8 cellular contexts compared by ENCODE assay signal in genomic region chr14:24095196-24096068, GRCh38. TPM values are rescaled to one million over a fixed set of nuclear protein-coding genes. Genes with fewer than 3 reads are reported as not detected.
DNase-seq lines count a peak whose midpoint lies in the region; ATAC-seq and TF ChIP-seq lines count a peak whose summit lies in the region.

No MANE protein-coding gene starts in this region.

- no peaks in the 10 kb centered on the region for H3K27me3 Mint-ChIP-seq in T-helper 1 cell treated with Interleukin-12 subunit alpha and Interleukin-12 subunit beta and Interleukin-4 antibody, amounts not matched to agents 30 μg/mL and 1 μg/mL, for 36 hours (ENCODE audit: low read depth)

- peak overlapping the region; percentile 97 for H3K27ac Mint-ChIP-seq in T-helper 1 cell treated with Interleukin-12 subunit alpha and Interleukin-12 subunit beta and Interleukin-4 antibody, amounts not matched to agents 30 μg/mL and 1 μg/mL, for 36 hours
- peak overlapping the region; percentile 98 for H3K27ac Mint-ChIP-seq in stimulated activated effector memory CD8-positive, alpha-beta T cell treated with anti-CD3 and anti-CD28 coated beads, Interleukin-12 subunit alpha, Interleukin-12 subunit beta, amount 100 ng/mL, for 72 hours

- intact Hi-C loops in colonic mucosa (cut with DNase I) (no loop called here), lower lobe of right lung (cut with DNase I) (no loop called here)

- H3K27ac ChIP-seq in HUES64 (ENCODE audit: low read depth, low read length) (no peak overlapping the region), colonic mucosa (peak overlapping the region; percentile 99), lower lobe of right lung (peak overlapping the region; percentile 98)

- peaks cover 14% of the 10 kb centered on the region for H3K4me1 ChIP-seq in HUES64 (ENCODE audit: insufficient read depth, low read length)
- H3K4me1 ChIP-seq in colonic mucosa = peaks cover 8% of the 10 kb centered on the region
- H3K4me1 ChIP-seq in lower lobe of right lung = peaks cover 31% of the 10 kb centered on the region

- no peaks in the 10 kb centered on the region for H3K9me3 Mint-ChIP-seq in T-helper 1 cell treated with Interleukin-12 subunit alpha and Interleukin-12 subunit beta and Interleukin-4 antibody, amounts not matched to agents 30 μg/mL and 1 μg/mL, for 36 hours
- no peaks in the 10 kb centered on the region for H3K9me3 Mint-ChIP-seq in stimulated activated effector memory CD8-positive, alpha-beta T cell treated with anti-CD3 and anti-CD28 coated beads, Interleukin-12 subunit alpha, Interleukin-12 subunit beta, amount 100 ng/mL, for 72 hours

- 44% methylated on average over 13 of the region's 13 CpGs for WGBS in HUES64

- H3K36me3 Mint-ChIP-seq in T-helper 1 cell treated with Interleukin-12 subunit alpha and Interleukin-12 subunit beta and Interleukin-4 antibody, amounts not matched to agents 30 μg/mL and 1 μg/mL, for 36 hours (ENCODE audit: low read depth) = peaks cover 22% of the 10 kb centered on the region
- peaks cover 62% of the 10 kb centered on the region for H3K36me3 Mint-ChIP-seq in stimulated activated effector memory CD8-positive, alpha-beta T cell treated with anti-CD3 and anti-CD28 coated beads, Interleukin-12 subunit alpha, Interleukin-12 subunit beta, amount 100 ng/mL, for 72 hours

- peak overlapping the region; percentile 99 for H3K4me3 Mint-ChIP-seq in T-helper 1 cell treated with Interleukin-12 subunit alpha and Interleukin-12 subunit beta and Interleukin-4 antibody, amounts not matched to agents 30 μg/mL and 1 μg/mL, for 36 hours
- H3K4me3 Mint-ChIP-seq in stimulated activated effector memory CD8-positive, alpha-beta T cell treated with anti-CD3 and anti-CD28 coated beads, Interleukin-12 subunit alpha, Interleukin-12 subunit beta, amount 100 ng/mL, for 72 hours = peak overlapping the region; percentile 95

- TF ChIP-seq CTCF in colonic mucosa (IDR thresholded peaks at IDR 0.05) = no peak
- no peak for TF ChIP-seq CTCF in lower lobe of right lung (IDR thresholded peaks at IDR 0.05)

- ATAC-seq in GM21526 (IDR thresholded peaks at IDR 0.05; ENCODE audit: low FRiP score, unreplicated experiment) (peak; percentile 45), lower lobe of right lung (peak; percentile 7 to 25)
- ATAC-seq in stimulated activated effector memory CD8-positive, alpha-beta T cell treated with anti-CD3 and anti-CD28 coated beads, Interleukin-12 subunit alpha, Interleukin-12 subunit beta, amount 100 ng/mL, for 72 hours = peak; percentile 78

- peaks cover 6% of the 10 kb centered on the region for H3K27me3 ChIP-seq in HUES64 (ENCODE audit: insufficient read depth, low read length)
- no peaks in the 10 kb centered on the region for H3K27me3 ChIP-seq in colonic mucosa
- no peaks in the 10 kb centered on the region for H3K27me3 ChIP-seq in lower lobe of right lung (ENCODE audit: low read depth)

- DNase-seq in GM04504 (ENCODE audit: low read depth) (peak; percentile 45), colonic mucosa (peak; percentile 96), lower lobe of right lung (peak; percentile 82), DMS153 treated with DMSO at 0.1 percent for 48 hours (lab: John Stamatoyannopoulos, UW; ENCODE audit: unreplicated experiment) (no peak)
- DNase-seq in stimulated activated effector memory CD8-positive, alpha-beta T cell treated with anti-CD3 and anti-CD28 coated beads, Interleukin-12 subunit alpha, Interleukin-12 subunit beta, amount 100 ng/mL, for 72 hours (ENCODE audit: low spot score in 2 of 2) = peak; percentile 46 to 87

- H3K4me3 ChIP-seq in HUES64 (ENCODE audit: low read length) (peak overlapping the region; percentile 80), colonic mucosa (peak overlapping the region; percentile 97), lower lobe of right lung (peak overlapping the region; percentile 94)

- peaks cover 20% of the 10 kb centered on the region for H3K4me1 Mint-ChIP-seq in T-helper 1 cell treated with Interleukin-12 subunit alpha and Interleukin-12 subunit beta and Interleukin-4 antibody, amounts not matched to agents 30 μg/mL and 1 μg/mL, for 36 hours (ENCODE audit: low read depth)
- peaks cover 37% of the 10 kb centered on the region for H3K4me1 Mint-ChIP-seq in stimulated activated effector memory CD8-positive, alpha-beta T cell treated with anti-CD3 and anti-CD28 coated beads, Interleukin-12 subunit alpha, Interleukin-12 subunit beta, amount 100 ng/mL, for 72 hours

- peak overlapping the region; percentile 89 for H3K9ac ChIP-seq in HUES64 (ENCODE audit: low read depth, low read length)
- peak overlapping the region; percentile 98 to 100 for H3K9ac ChIP-seq in colonic mucosa (ENCODE audit: low read depth in 2 of 2, low read length in 2 of 2)

- peaks cover 27% of the 10 kb centered on the region for H3K36me3 ChIP-seq in HUES64 (ENCODE audit: insufficient read depth, low read length)
- H3K36me3 ChIP-seq in colonic mucosa = peaks cover 10% of the 10 kb centered on the region
- peaks cover 27% of the 10 kb centered on the region for H3K36me3 ChIP-seq in lower lobe of right lung

- H3K9me3 ChIP-seq in HUES64 (ENCODE audit: insufficient read depth, low read depth, low read length) (no peaks in the 10 kb centered on the region), colonic mucosa (no peaks in the 10 kb centered on the region), lower lobe of right lung (no peaks in the 10 kb centered on the region)

RNA-seq across cellular contexts. Expression of gene PCK2, which starts 1.3 kb away (rescaled TPM):
- polyA plus RNA-seq in HUES64 (2013, experiment 1 of 2) = 18.8 TPM
- polyA plus RNA-seq in HUES64 (2013, experiment 2 of 2) = 24.5 TPM
- 100 to 1,000 TPM; 133 to 173 TPM for total RNA-seq in colonic mucosa
- total RNA-seq in lower lobe of right lung = 42.8 TPM

RNA-seq across cellular contexts. Expression of gene DCAF11, which starts 19.1 kb away (rescaled TPM):
- 36.6 TPM for polyA plus RNA-seq in HUES64 (2013, experiment 1 of 2)
- 41.0 TPM for polyA plus RNA-seq in HUES64 (2013, experiment 2 of 2)
- 100 to 1,000 TPM in 1 of 2 donors, 10 to 100 TPM in 1; 89.2 to 106 TPM for total RNA-seq in colonic mucosa
- 64.9 TPM for total RNA-seq in lower lobe of right lung

RNA-seq across cellular contexts. Expression of gene NRL, which starts 19.3 kb away (rescaled TPM):
- polyA plus RNA-seq in HUES64 (2013, experiment 1 of 2) = 1.2 TPM
- polyA plus RNA-seq in HUES64 (2013, experiment 2 of 2) = 0.63 TPM
- 1 to 10 TPM in 1 of 2 donors, under 1 TPM in 1; 0.88 to 2.7 TPM for total RNA-seq in colonic mucosa
- total RNA-seq in lower lobe of right lung = 2.0 TPM

RNA-seq across cellular contexts. Expression of gene CPNE6, which starts 24.1 kb away (rescaled TPM):
- polyA plus RNA-seq in HUES64 (2013, experiment 1 of 2) = not detected
- polyA plus RNA-seq in HUES64 (2013, experiment 2 of 2) = not detected
- total RNA-seq in colonic mucosa (under 1 TPM in 1 of 2 donors, not detected in 1; 0.45 TPM), lower lobe of right lung (not detected)

RNA-seq across cellular contexts. Expression of gene FITM1, which starts 35.0 kb away (rescaled TPM):
- polyA plus RNA-seq in HUES64 (2013, experiment 1 of 2) = not detected
- not detected for polyA plus RNA-seq in HUES64 (2013, experiment 2 of 2)
- total RNA-seq in colonic mucosa = 1 to 10 TPM in 1 of 2 donors, under 1 TPM in 1; 0.85 to 1.5 TPM
- 0.97 TPM for total RNA-seq in lower lobe of right lung

Comparison
In these comparisons a context has a peak if more than half of its experiments do, and no peak if none do; other contexts are left out.
1. ATAC-seq: peak in every context shown above with its lines; median percentile 78 in stimulated activated effector memory CD8-positive, alpha-beta T cell treated with anti-CD3 and anti-CD28 coated beads, Interleukin-12 subunit alpha, Interleukin-12 subunit beta, amount 100 ng/mL, for 72 hours; 45 in GM21526; 16 in lower lobe of right lung.